ENCODE assay signal across 8 cellular contexts in genomic region chr12:117836999-117837736, GRCh38.
DNase-seq lines count a peak whose midpoint lies in the region; ATAC-seq, FAIRE-seq and TF ChIP-seq lines count a peak whose summit lies in the region.

No MANE protein-coding gene starts in this region.

- TF ChIP-seq CTCF in omental fat pad (IDR thresholded peaks at IDR 0.05) (peak in 2 of 3 donors; percentile 37 to 79), suprapubic skin (IDR thresholded peaks at IDR 0.05) (peak; percentile 77 to 94)

- no peaks in the 10 kb centered on the region for H3K36me3 ChIP-seq in suprapubic skin

- TF ChIP-seq EP300 in suprapubic skin (IDR thresholded peaks at IDR 0.05) = no peak

- no peak for TF ChIP-seq POLR2A in suprapubic skin (IDR thresholded peaks at IDR 0.05)

- no peaks in the 10 kb centered on the region for H3K9me3 ChIP-seq in suprapubic skin

- ATAC-seq in omental fat pad (ENCODE audit: low FRiP score) = no peak

- no peak overlapping the region for H3K4me3 ChIP-seq in suprapubic skin

- 9% methylated on average over 19 of the region's 22 CpGs for WGBS in suprapubic skin

- H3K27ac ChIP-seq in suprapubic skin = no peak overlapping the region

- no peak for FAIRE-seq in frontal cortex (lab: Jason Lieb, UNC)

- peaks cover 3% of the 10 kb centered on the region for H3K4me1 ChIP-seq in suprapubic skin

- peak; percentile 45 for DNase-seq in SIG-M5 treated with dmso at 0.1 percent for 504 hours (lab: John Stamatoyannopoulos, UW; ENCODE audit: unreplicated experiment)
- DNase-seq in SIG-M5 (lab: John Stamatoyannopoulos, UW) = no peak
- peak; percentile 40 for DNase-seq in HuH-7 (ENCODE audit: low spot score)
- peak; percentile 79 for DNase-seq in RPMI8226
- peak; percentile 45 for DNase-seq in activated gamma-delta T cell treated with anti-CD3 and anti-CD28 coated beads, Interleukin-2, amount 50 U/mL, for 16 hours (ENCODE audit: low read depth)
- peak; percentile 25 to 71 for DNase-seq in frontal cortex (ENCODE audit: low spot score in 2 of 2)
- DNase-seq in omental fat pad (ENCODE audit: low spot score) = peak; percentile 77
- DNase-seq in suprapubic skin (ENCODE audit: low spot score in 2 of 2) = peak; percentile 87 to 89

- peaks cover 42% of the 10 kb centered on the region for H3K27me3 ChIP-seq in suprapubic skin
